Comparison of ENCODE assay signal across 8 cellular contexts in the genomic region with DNA sequence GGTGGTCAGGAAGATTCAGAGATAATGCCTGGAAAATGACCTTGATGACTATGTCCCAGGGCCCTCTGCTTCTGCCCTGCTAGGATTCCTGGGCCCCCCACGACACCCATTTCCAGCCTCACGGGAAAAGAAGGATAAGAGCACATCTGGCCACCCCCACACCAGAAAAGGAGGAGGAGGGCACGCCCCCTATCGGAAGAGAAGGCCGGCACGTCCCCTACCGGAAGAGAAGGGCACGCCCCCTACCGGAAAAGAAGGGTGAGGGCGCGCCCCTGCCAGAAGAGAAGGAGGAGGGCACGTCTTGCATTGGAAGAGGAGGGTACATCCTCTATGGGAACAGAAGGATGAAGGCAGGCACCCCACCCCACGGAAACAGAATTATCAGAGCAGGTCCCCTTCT.
DNase-seq lines count a peak whose midpoint lies in the region; ATAC-seq and TF ChIP-seq lines count a peak whose summit lies in the region.

No MANE protein-coding gene starts in this region.

- H3K27ac ChIP-seq in heart left ventricle, result no peak overlapping the region

- H3K27me3 Mint-ChIP-seq in activated naive CD8-positive, alpha-beta T cell, result no peaks in the 10 kb centered on the region

- no peak for TF ChIP-seq POLR2A in heart left ventricle (IDR thresholded peaks at IDR 0.05)

- WGBS in heart left ventricle, 4 donors, result 8 to 28% (median 17%) methylated on average over 13 of the region's 13 CpGs

- peaks cover 0 to 12% (median 0%) of the 10 kb centered on the region in 9 donors for H3K27me3 ChIP-seq in heart left ventricle

- DNase-seq in heart left ventricle (peak in 1 of 5 donors; percentile 70), cardiac septum (ENCODE audit: low spot score) (no peak), SKM-1 treated with dmso at 0.1 percent for 144 hours (lab: John Stamatoyannopoulos, UW; ENCODE audit: unreplicated experiment) (peak; percentile 25), left lobe of liver (ENCODE audit: low spot score) (peak; percentile 57), NCI-H187 (lab: John Stamatoyannopoulos, UW) (no peak)
- DNase-seq in stimulated activated CD8-positive, alpha-beta memory T cell treated with anti-CD3 and anti-CD28 coated beads, Interleukin-7, amount 100 ng/mL, for 4 hours (ENCODE audit: low read depth in 2 of 2), result peak; percentile 25 to 35

- intact Hi-C loops in heart left ventricle (cut with DNase I), result no loop called here
- intact Hi-C loops in cardiac septum (cut with DNase I), result no loop called here

- peak in 8 of 12 donors; percentile 22 to 45 (median 40) for TF ChIP-seq CTCF in heart left ventricle (IDR thresholded peaks at IDR 0.05)

- H3K4me1 Mint-ChIP-seq in activated naive CD8-positive, alpha-beta T cell (ENCODE audit: low read depth), result peaks cover 15% of the 10 kb centered on the region

- H3K36me3 Mint-ChIP-seq in activated naive CD8-positive, alpha-beta T cell, result no peaks in the 10 kb centered on the region

- no peaks in the 10 kb centered on the region for H3K4me1 ChIP-seq in heart left ventricle

- H3K36me3 ChIP-seq in heart left ventricle, result no peaks in the 10 kb centered on the region

- ATAC-seq in heart left ventricle (no peak), left lobe of liver (peak; percentile 90), HG03196 (IDR thresholded peaks at IDR 0.05; ENCODE audit: unreplicated experiment) (no peak)

- peaks cover 0 to 15% (median 0%) of the 10 kb centered on the region in 12 donors for H3K9me3 ChIP-seq in heart left ventricle

- H3K4me3 ChIP-seq in heart left ventricle, result no peak overlapping the region

- peak overlapping the region; percentile 65 for H3K4me3 Mint-ChIP-seq in activated naive CD8-positive, alpha-beta T cell

- peak overlapping the region; percentile 24 for H3K27ac Mint-ChIP-seq in activated naive CD8-positive, alpha-beta T cell

- H3K9me3 Mint-ChIP-seq in activated naive CD8-positive, alpha-beta T cell (ENCODE audit: low read depth), result no peaks in the 10 kb centered on the region

Comparison
In these comparisons a context has a peak if more than half of its experiments do, and no peak if none do; other contexts are left out.
1. DNase-seq: peak in SKM-1 treated with dmso at 0.1 percent for 144 hours (single experiment), left lobe of liver (single experiment) and stimulated activated CD8-positive, alpha-beta memory T cell treated with anti-CD3 and anti-CD28 coated beads, Interleukin-7, amount 100 ng/mL, for 4 hours (2 of 2); none in cardiac septum (single experiment) and NCI-H187 (0 of 2).